1 cellular context compared by ENCODE assay signal in genomic region chr17:1997587-1998425, GRCh38.
TF ChIP-seq lines count a peak whose summit lies in the region.

No MANE protein-coding gene starts in this region.

TF ChIP-seq in HepG2, 621 proteins besides CTCF, POLR2A, EP300 and RAD21 (continued from another document and continues in another):
- TF ChIP-seq ZBTB39 (CRISPR knock-in tag; IDR thresholded peaks at IDR 0.05) (no peak), TGIF2 (CRISPR knock-in tag; IDR thresholded peaks at IDR 0.05) (no peak), ZNF724P (CRISPR knock-in tag; IDR thresholded peaks at IDR 0.05; ENCODE audit: borderline replicate concordance) (no peak), ZMYM2 (CRISPR knock-in tag; IDR thresholded peaks at IDR 0.05) (no peak), ZMAT5 (CRISPR knock-in tag; IDR thresholded peaks at IDR 0.05; ENCODE audit: borderline replicate concordance, low read depth) (no peak), ZNF260 (CRISPR knock-in tag; IDR thresholded peaks at IDR 0.05; ENCODE audit: borderline replicate concordance, low read depth) (no peak), ZBTB26 (CRISPR knock-in tag; IDR thresholded peaks at IDR 0.05; ENCODE audit: borderline replicate concordance) (no peak), ZIK1 (CRISPR knock-in tag; IDR thresholded peaks at IDR 0.05; ENCODE audit: borderline replicate concordance, low read depth) (no peak), KLF15 (CRISPR knock-in tag; IDR thresholded peaks at IDR 0.05; ENCODE audit: borderline replicate concordance) (no peak), AGO1 (IDR thresholded peaks at IDR 0.05; ENCODE audit: low read depth, low read length, poor library complexity, severe bottlenecking) (no peak), GTF2F1 (IDR thresholded peaks at IDR 0.05; ENCODE audit: low read length) (no peak), ZNF777 (CRISPR knock-in tag; IDR thresholded peaks at IDR 0.05) (peak; percentile 49; the same call in 1 of the 2 replicates), ZSCAN12 (CRISPR knock-in tag; IDR thresholded peaks at IDR 0.05) (no peak), ZBTB25 (CRISPR knock-in tag; IDR thresholded peaks at IDR 0.05) (no peak), MTERF4 (CRISPR knock-in tag; IDR thresholded peaks at IDR 0.05) (no peak), ZNF790 (CRISPR knock-in tag; IDR thresholded peaks at IDR 0.05; ENCODE audit: borderline replicate concordance) (no peak), ZNF740 (CRISPR knock-in tag; IDR thresholded peaks at IDR 0.05) (no peak), MAZ (IDR thresholded peaks at IDR 0.05; ENCODE audit: borderline replicate concordance, low read depth, low read length) (peak; percentile 40; the same call in 1 of the 2 replicates), MAZ (CRISPR knock-in tag; IDR thresholded peaks at IDR 0.05; ENCODE audit: low read depth) (peak; percentile 65), TARDBP (CRISPR knock-in tag; IDR thresholded peaks at IDR 0.05) (peak; percentile 65), SAFB2 (CRISPR knock-in tag; IDR thresholded peaks at IDR 0.05; ENCODE audit: borderline replicate concordance, low read depth) (0 out of 2 replicates have a peak, but pooled peaks have one; percentile 16), ZNF253 (CRISPR knock-in tag; IDR thresholded peaks at IDR 0.05; ENCODE audit: borderline replicate concordance) (no peak), HHEX (CRISPR knock-in tag; IDR thresholded peaks at IDR 0.05) (no peak), ZNF780A (CRISPR knock-in tag; IDR thresholded peaks at IDR 0.05) (no peak), EZH2 (conservative IDR thresholded peaks at IDR 0.05; ENCODE audit: low read depth, low read length) (no peak), ZNF503 (CRISPR knock-in tag; IDR thresholded peaks at IDR 0.05) (peak; percentile 24; the same call in 1 of the 2 replicates), ZNF326 (CRISPR knock-in tag; IDR thresholded peaks at IDR 0.05; ENCODE audit: borderline replicate concordance) (no peak), GATAD1 (CRISPR knock-in tag; IDR thresholded peaks at IDR 0.05) (no peak), ZNF350 (CRISPR knock-in tag; IDR thresholded peaks at IDR 0.05; ENCODE audit: borderline replicate concordance, low read depth) (peak; percentile 54; the same call in 1 of the 2 replicates), IRX3 (CRISPR knock-in tag; IDR thresholded peaks at IDR 0.05; ENCODE audit: borderline replicate concordance, low read depth) (0 out of 2 replicates have a peak, but pooled peaks have one; percentile 57), PLRG1 (conservative IDR thresholded peaks at IDR 0.05) (no peak), ZNF513 (CRISPR knock-in tag; conservative IDR thresholded peaks at IDR 0.05) (no peak), RXRA (CRISPR knock-in tag; IDR thresholded peaks at IDR 0.05) (peak; percentile 49; the same call in 1 of the 2 replicates), RNF2 (conservative IDR thresholded peaks at IDR 0.05; ENCODE audit: low read depth) (no peak), ZFP36L2 (CRISPR knock-in tag; IDR thresholded peaks at IDR 0.05) (no peak), CBX2 (IDR thresholded peaks at IDR 0.05; ENCODE audit: low read depth, low read length) (no peak), CBX2 (CRISPR knock-in tag; IDR thresholded peaks at IDR 0.05; ENCODE audit: low read depth) (no peak), ZNF124 (CRISPR knock-in tag; IDR thresholded peaks at IDR 0.05) (no peak), THAP8 (CRISPR knock-in tag; IDR thresholded peaks at IDR 0.05; ENCODE audit: borderline replicate concordance) (no peak), ZBTB8A (CRISPR knock-in tag; IDR thresholded peaks at IDR 0.05; ENCODE audit: borderline replicate concordance, low read depth) (0 out of 2 replicates have a peak, but pooled peaks have one; percentile 41), SYNCRIP (IDR thresholded peaks at IDR 0.05; ENCODE audit: insufficient read depth, low read depth, low read length) (no peak), MLLT10 (CRISPR knock-in tag; IDR thresholded peaks at IDR 0.05) (no peak), ATF2 (CRISPR knock-in tag; IDR thresholded peaks at IDR 0.05) (no peak), PREB (CRISPR knock-in tag; IDR thresholded peaks at IDR 0.05) (no peak), ZNF431 (CRISPR knock-in tag; IDR thresholded peaks at IDR 0.05; ENCODE audit: borderline replicate concordance, low read depth) (no peak), TBL1XR1 (IDR thresholded peaks at IDR 0.05; ENCODE audit: borderline replicate concordance, low read length, partially characterized antibody) (no peak), ZFY (CRISPR knock-in tag; IDR thresholded peaks at IDR 0.05) (peak; percentile 76), AFF4 (CRISPR knock-in tag; IDR thresholded peaks at IDR 0.05) (no peak), ZNF550 (CRISPR knock-in tag; IDR thresholded peaks at IDR 0.05; ENCODE audit: borderline replicate concordance) (no peak), HMGA1 (CRISPR knock-in tag; conservative IDR thresholded peaks at IDR 0.05) (no peak)
